ENCODE assay signal across 9 cellular contexts in genomic region chr10:94500063-94500462, GRCh38. TPM values are rescaled to one million over a fixed set of nuclear protein-coding genes. Genes with fewer than 3 reads are reported as not detected.
DNase-seq lines count a peak whose midpoint lies in the region; ATAC-seq and TF ChIP-seq lines count a peak whose summit lies in the region.
"Had no signal": no experiment of that assay in that cellular context is flagged by ENCODE, and none has a peak within 500 bp of the region (broad histone marks: within the 10 kb centered on the region; RNA-seq: fewer than 3 reads in every experiment).

No MANE protein-coding gene starts in this region.

- ATAC-seq in heart right ventricle: no peak
- no peak for ATAC-seq in Right ventricle myocardium superior (ENCODE audit: poor library complexity)
- no peak for ATAC-seq in natural killer cell treated with Interleukin-12 subunit alpha and Interleukin-12 subunit beta and Interleukin-15 and Interleukin-18, amount 100 ng/mL, for 72 hours

- H3K4me3 Mint-ChIP-seq in activated T-helper 2 cell treated with anti-CD3 and anti-CD28 coated beads, Interferon-gamma antibody, Interleukin-2, Interleukin-4, amounts not matched to agents 10 μg/mL and 5 μg/mL and 100 μg/mL, durations not matched to agents 14 hours and 24 hours and 36 hours (ENCODE audit: low read depth): no peak overlapping the region
- H3K4me3 Mint-ChIP-seq in natural killer cell treated with Interleukin-12 subunit alpha and Interleukin-12 subunit beta and Interleukin-15 and Interleukin-18, amount 100 ng/mL, for 72 hours: no peak overlapping the region
- H3K4me3 Mint-ChIP-seq: CD8-positive, alpha-beta memory T cell had no signal

- H3K36me3 ChIP-seq in heart right ventricle: peaks cover 0 to 39% (median 5%) of the 10 kb centered on the region in 9 donors

- intact Hi-C loops in heart right ventricle (cut with DNase I) (no loop called here), Right ventricle myocardium superior (cut with DNase I) (no loop called here)
- intact Hi-C loops in activated T-helper 2 cell treated with anti-CD3 and anti-CD28 coated beads, Interferon-gamma antibody, Interleukin-2, Interleukin-4, amounts not matched to agents 10 μg/mL and 5 μg/mL and 100 μg/mL, durations not matched to agents 14 hours and 24 hours and 36 hours (cut with micrococcal nuclease): no loop called here

- H3K36me3 Mint-ChIP-seq in activated T-helper 2 cell treated with anti-CD3 and anti-CD28 coated beads, Interferon-gamma antibody, Interleukin-2, Interleukin-4, amounts not matched to agents 10 μg/mL and 5 μg/mL and 100 μg/mL, durations not matched to agents 14 hours and 24 hours and 36 hours (ENCODE audit: low read depth): no peaks in the 10 kb centered on the region
- no peaks in the 10 kb centered on the region for H3K36me3 Mint-ChIP-seq in natural killer cell treated with Interleukin-12 subunit alpha and Interleukin-12 subunit beta and Interleukin-15 and Interleukin-18, amount 100 ng/mL, for 72 hours
- H3K36me3 Mint-ChIP-seq: CD8-positive, alpha-beta memory T cell had no signal

- 79 to 81% methylated on average over 5 of the region's 5 CpGs for WGBS in heart right ventricle, 2 donors

- H3K4me1 Mint-ChIP-seq in activated T-helper 2 cell treated with anti-CD3 and anti-CD28 coated beads, Interferon-gamma antibody, Interleukin-2, Interleukin-4, amounts not matched to agents 10 μg/mL and 5 μg/mL and 100 μg/mL, durations not matched to agents 14 hours and 24 hours and 36 hours (ENCODE audit: low read depth): peaks cover 4% of the 10 kb centered on the region
- H3K4me1 Mint-ChIP-seq in natural killer cell treated with Interleukin-12 subunit alpha and Interleukin-12 subunit beta and Interleukin-15 and Interleukin-18, amount 100 ng/mL, for 72 hours (ENCODE audit: low read depth in 2 of 2): no peaks in the 10 kb centered on the region

- H3K9me3 Mint-ChIP-seq in activated T-helper 2 cell treated with anti-CD3 and anti-CD28 coated beads, Interferon-gamma antibody, Interleukin-2, Interleukin-4, amounts not matched to agents 10 μg/mL and 5 μg/mL and 100 μg/mL, durations not matched to agents 14 hours and 24 hours and 36 hours: no peaks in the 10 kb centered on the region
- H3K9me3 Mint-ChIP-seq in natural killer cell treated with Interleukin-12 subunit alpha and Interleukin-12 subunit beta and Interleukin-15 and Interleukin-18, amount 100 ng/mL, for 72 hours: no peaks in the 10 kb centered on the region
- H3K9me3 Mint-ChIP-seq: CD8-positive, alpha-beta memory T cell had no signal

- H3K4me3 ChIP-seq in heart right ventricle (no peak overlapping the region), fibroblast of pulmonary artery (replicated peaks; ENCODE audit: low read depth, low read length) (no peak overlapping the region)

- no peak overlapping the region for H3K27ac ChIP-seq in heart right ventricle

- peaks cover 0 to 9% (median 0%) of the 10 kb centered on the region in 9 donors for H3K4me1 ChIP-seq in heart right ventricle

- peak in 5 of 9 donors; percentile 24 to 46 (median 28) for TF ChIP-seq CTCF in heart right ventricle (IDR thresholded peaks at IDR 0.05)
- peak; percentile 60 for TF ChIP-seq CTCF in fibroblast of pulmonary artery (IDR thresholded peaks at IDR 0.05; ENCODE audit: low read length, missing control alignments)

- H3K27me3 Mint-ChIP-seq in activated T-helper 2 cell treated with anti-CD3 and anti-CD28 coated beads, Interferon-gamma antibody, Interleukin-2, Interleukin-4, amounts not matched to agents 10 μg/mL and 5 μg/mL and 100 μg/mL, durations not matched to agents 14 hours and 24 hours and 36 hours (ENCODE audit: low read depth): peaks cover 2% of the 10 kb centered on the region
- H3K27me3 Mint-ChIP-seq in natural killer cell treated with Interleukin-12 subunit alpha and Interleukin-12 subunit beta and Interleukin-15 and Interleukin-18, amount 100 ng/mL, for 72 hours: no peaks in the 10 kb centered on the region

- no peak overlapping the region for H3K27ac Mint-ChIP-seq in activated T-helper 2 cell treated with anti-CD3 and anti-CD28 coated beads, Interferon-gamma antibody, Interleukin-2, Interleukin-4, amounts not matched to agents 10 μg/mL and 5 μg/mL and 100 μg/mL, durations not matched to agents 14 hours and 24 hours and 36 hours
- H3K27ac Mint-ChIP-seq in natural killer cell treated with Interleukin-12 subunit alpha and Interleukin-12 subunit beta and Interleukin-15 and Interleukin-18, amount 100 ng/mL, for 72 hours: no peak overlapping the region
- H3K27ac Mint-ChIP-seq: CD8-positive, alpha-beta memory T cell had no signal

- DNase-seq in heart right ventricle (no peak), Right ventricle myocardium superior (no peak), RPMI7951 (ENCODE audit: low read depth) (peak; percentile 5), fibroblast of pulmonary artery (ENCODE audit: low read depth) (peak; percentile 22), ureter (ENCODE audit: low spot score) (no peak)
- DNase-seq in activated T-helper 2 cell treated with anti-CD3 and anti-CD28 coated beads, Interferon-gamma antibody, Interleukin-2, Interleukin-4, amounts not matched to agents 10 μg/mL and 5 μg/mL and 100 μg/mL, durations not matched to agents 14 hours and 24 hours and 36 hours (ENCODE audit: low spot score): no peak
- no peak for DNase-seq in natural killer cell treated with Interleukin-12 subunit alpha and Interleukin-12 subunit beta and Interleukin-15 and Interleukin-18, amount 100 ng/mL, for 72 hours (ENCODE audit: low spot score)
- no peak for DNase-seq in activated CD4-positive, alpha-beta T cell treated with anti-CD3 and anti-CD28 coated beads, Interleukin-2, amount 50 U/mL, for 4 hours
- DNase-seq: CD8-positive, alpha-beta memory T cell had no signal

- H3K27me3 ChIP-seq in heart right ventricle: no peaks in the 10 kb centered on the region

- H3K9me3 ChIP-seq in heart right ventricle: no peaks in the 10 kb centered on the region

RNA-seq across cellular contexts. Expression of gene HELLS, which starts 45.5 kb away (rescaled TPM):
- total RNA-seq in heart right ventricle (1 to 10 TPM in 3 of 10 donors, under 1 TPM in 7; 0.32 to 4.5 (median 0.85) TPM), Right ventricle myocardium superior (1.6 TPM), ureter (18.0 TPM)
- under 1 TPM; 0.39 to 0.51 TPM for polyA plus RNA-seq in heart right ventricle
- 39.2 and 56.7 TPM in 2 replicates for total RNA-seq in RPMI7951 (2014; rRNA removed; shearing (Covaris generic))
- 224 and 230 TPM in 2 replicates for total RNA-seq in activated T-helper 2 cell treated with anti-CD3 and anti-CD28 coated beads, Interferon-gamma antibody, Interleukin-2, Interleukin-4, amounts not matched to agents 10 μg/mL and 5 μg/mL and 100 μg/mL, durations not matched to agents 14 hours and 24 hours and 36 hours
- total RNA-seq in natural killer cell treated with Interleukin-12 subunit alpha and Interleukin-12 subunit beta and Interleukin-15 and Interleukin-18, amount 100 ng/mL, for 72 hours: 100 to 1,000 TPM in 1 of 2 donors, 10 to 100 TPM in 1; 96.8 to 251 TPM

Comparison
In these comparisons a context has a peak if more than half of its experiments do, and no peak if none do; other contexts are left out.
1. DNase-seq: peak in RPMI7951 (single experiment) and fibroblast of pulmonary artery (single experiment); none in heart right ventricle (0 of 2), Right ventricle myocardium superior (single experiment), ureter (single experiment), activated T-helper 2 cell treated with anti-CD3 and anti-CD28 coated beads, Interferon-gamma antibody, Interleukin-2, Interleukin-4, amounts not matched to agents 10 μg/mL and 5 μg/mL and 100 μg/mL, durations not matched to agents 14 hours and 24 hours and 36 hours (single experiment), natural killer cell treated with Interleukin-12 subunit alpha and Interleukin-12 subunit beta and Interleukin-15 and Interleukin-18, amount 100 ng/mL, for 72 hours (single experiment) and activated CD4-positive, alpha-beta T cell treated with anti-CD3 and anti-CD28 coated beads, Interleukin-2, amount 50 U/mL, for 4 hours (0 of 2).